In genomic region chr22:24146190-24146616, GRCh38 we compare ENCODE assay signal across 8 cellular contexts. TPM values are rescaled to one million over a fixed set of nuclear protein-coding genes. Genes with fewer than 3 reads are reported as not detected.
DNase-seq lines count a peak whose midpoint lies in the region; ATAC-seq and TF ChIP-seq lines count a peak whose summit lies in the region.

No MANE protein-coding gene starts in this region.

- H3K36me3 ChIP-seq in esophagus (ENCODE audit: control insufficient read depth in 2 of 2, insufficient read depth in 2 of 2, low read length in 1 of 2) = peaks cover 0 to 11% of the 10 kb centered on the region in 2 donors

- peak; percentile 61 for ATAC-seq in GM18511 (IDR thresholded peaks at IDR 0.05; ENCODE audit: unreplicated experiment)
- ATAC-seq in T-helper 17 cell = peak; percentile 54

- DNase-seq in AML-193 (lab: John Stamatoyannopoulos, UW) (peak; percentile 72 to 82), T-helper 17 cell (no peak), neural crest cell (ENCODE audit: low read depth, low spot score) (no peak), middle frontal gyrus (ENCODE audit: extremely low spot score, low spot score) (no peak), cerebellar nuclear complex (lab: John Stamatoyannopoulos, UW) (no peak)
- peak; percentile 78 for DNase-seq in Jurkat, Clone E6-1 (ENCODE audit: low read depth, low spot score)

- H3K9me3 ChIP-seq in T-helper 17 cell (ENCODE audit: control insufficient read depth, low read length, poor library complexity, severe bottlenecking) (no peaks in the 10 kb centered on the region), esophagus (ENCODE audit: control insufficient read depth in 2 of 2, insufficient read depth in 1 of 2, low read depth in 1 of 2, low read length in 1 of 2) (no peaks in the 10 kb centered on the region)

- H3K36me3 Mint-ChIP-seq in T-helper 17 cell (ENCODE audit: low read depth) = no peaks in the 10 kb centered on the region
- no peaks in the 10 kb centered on the region for H3K36me3 Mint-ChIP-seq in neural crest cell (ENCODE audit: low read depth)

- H3K9me3 Mint-ChIP-seq in neural crest cell = no peaks in the 10 kb centered on the region

- peak overlapping the region; percentile 23 for H3K4me3 ChIP-seq in Jurkat, Clone E6-1 (ENCODE audit: low read length)
- H3K4me3 ChIP-seq in esophagus (ENCODE audit: low read depth in 1 of 2, low read length in 2 of 2) = no peak overlapping the region

- 15 to 24% methylated on average over 4 of the region's 4 CpGs for WGBS in esophagus, 2 donors

- peak overlapping the region; percentile 59 for H3K4me3 Mint-ChIP-seq in T-helper 17 cell
- no peak overlapping the region for H3K4me3 Mint-ChIP-seq in neural crest cell

- H3K27me3 ChIP-seq in esophagus (ENCODE audit: control insufficient read depth in 1 of 2, insufficient read depth in 2 of 2, low read length in 2 of 2) = no peaks in the 10 kb centered on the region

- peaks cover 2 to 21% of the 10 kb centered on the region in 2 donors for H3K4me1 ChIP-seq in esophagus (ENCODE audit: control insufficient read depth in 2 of 2, insufficient read depth in 2 of 2, low read length in 1 of 2)

- H3K27ac ChIP-seq in esophagus (ENCODE audit: low read depth in 2 of 2, low read length in 1 of 2) = peak overlapping the region; percentile 61 to 64

- TF ChIP-seq CTCF in neural crest cell (conservative IDR thresholded peaks at IDR 0.05) = no peak

- peak overlapping the region; percentile 90 for H3K27ac Mint-ChIP-seq in T-helper 17 cell
- peak overlapping the region; percentile 30 for H3K27ac Mint-ChIP-seq in neural crest cell (ENCODE audit: unreplicated experiment)

- H3K4me1 Mint-ChIP-seq in T-helper 17 cell = peaks cover 38% of the 10 kb centered on the region
- H3K4me1 Mint-ChIP-seq in neural crest cell = peaks cover 17% of the 10 kb centered on the region

- H3K27me3 Mint-ChIP-seq in T-helper 17 cell (no peaks in the 10 kb centered on the region), neural crest cell (ENCODE audit: low read depth) (peaks cover 2% of the 10 kb centered on the region)

RNA-seq across cellular contexts. Expression of gene SUSD2, which starts 35.1 kb away (rescaled TPM):
- polyA plus RNA-seq in Jurkat, Clone E6-1 (2012; ENCODE audit: insufficient read depth, insufficient read length) = 0.42 TPM
- total RNA-seq in T-helper 17 cell (1 to 10 TPM in 1 of 2 donors, under 1 TPM in 1; 0.80 to 1.1 TPM), neural crest cell (0.37 and 0.66 TPM in 2 replicates)
- polyA plus RNA-seq in esophagus = 1 to 10 TPM in 1 of 2 donors, under 1 TPM in 1; 0.73 to 1.4 TPM

Comparison
In these comparisons a context has a peak if more than half of its experiments do, and no peak if none do; other contexts are left out.
1. DNase-seq: peak in AML-193 (2 of 2) and Jurkat, Clone E6-1 (single experiment); none in T-helper 17 cell (0 of 3), neural crest cell (single experiment), middle frontal gyrus (single experiment) and cerebellar nuclear complex (0 of 2).